36 cellular contexts compared by ENCODE assay signal in genomic region chr10:84924131-84924530, GRCh38.
"Had no signal": no experiment of that assay in that cellular context is flagged by ENCODE, and none has a peak within 500 bp of the region (broad histone marks: within the 10 kb centered on the region; RNA-seq: fewer than 3 reads in every experiment).

No MANE protein-coding gene starts in this region.

- H3K4me3 ChIP-seq: cardiac muscle cell, coronary artery, K562, PC-9 had no signal

- H3K36me3 Mint-ChIP-seq: activated CD8-positive, alpha-beta memory T cell treated with anti-CD3 and anti-CD28 coated beads, Interleukin-2, amount 10 ng/mL, durations not matched to agents 7 days and 5 days; activated naive CD8-positive, alpha-beta T cell treated with anti-CD3 and anti-CD28 coated beads for 36 hours had no signal

- H3K36me3 ChIP-seq: brain microvascular endothelial cell, cardiac muscle cell, WERI-Rb-1 had no signal

- H3K27ac Mint-ChIP-seq: activated CD4-positive, alpha-beta memory T cell treated with anti-CD3 and anti-CD28 coated beads, Interleukin-2, amount 10 ng/mL, durations not matched to agents 7 days and 5 days; activated CD8-positive, alpha-beta memory T cell treated with anti-CD3 and anti-CD28 coated beads, Interleukin-2, amount 10 ng/mL, durations not matched to agents 7 days and 5 days; activated naive CD8-positive, alpha-beta T cell treated with anti-CD3 and anti-CD28 coated beads for 36 hours; activated T-cell treated with anti-CD3 and anti-CD28 coated beads, Interleukin-2, amount 50 U/mL, for 72 hours; activated T-helper 17 cell treated with anti-CD3 and anti-CD28 coated beads, Interleukin-2, amount 50 U/mL, for 72 hours had no signal

- DNase-seq: activated CD4-positive, alpha-beta memory T cell treated with anti-CD3 and anti-CD28 coated beads, Interleukin-2, amount 10 ng/mL, durations not matched to agents 7 days and 5 days; activated CD4-positive, alpha-beta T cell treated with anti-CD3 and anti-CD28 coated beads for 1 hour; activated CD4-positive, alpha-beta T cell treated with anti-CD3 and anti-CD28 coated beads for 48 hours; activated CD4-positive, CD25-positive, alpha-beta regulatory T cell; activated CD8-positive, alpha-beta memory T cell treated with anti-CD3 and anti-CD28 coated beads for 24 hours; activated CD8-positive, alpha-beta memory T cell treated with anti-CD3 and anti-CD28 coated beads, Interleukin-2, amount 10 ng/mL, durations not matched to agents 7 days and 5 days; activated CD8-positive, alpha-beta memory T cell treated with anti-CD3 and anti-CD28 coated beads, Interleukin-2, amount 50 U/mL, for 48 hours; activated effector memory CD4-positive, alpha-beta T cell treated with anti-CD3 and anti-CD28 coated beads, Interleukin-2, amount 50 U/mL, for 16 hours; activated naive CD4-positive, alpha-beta T cell; activated naive CD4-positive, alpha-beta T cell treated with anti-CD3 and anti-CD28 coated beads, Interleukin-2, amount 50 U/mL, for 16 hours; activated naive CD8-positive, alpha-beta T cell treated with anti-CD3 and anti-CD28 coated beads for 36 hours; activated T-cell treated with anti-CD3 and anti-CD28 coated beads, Interleukin-2, amount 50 U/mL, for 1 hour; activated T-cell treated with anti-CD3 and anti-CD28 coated beads, Interleukin-2, amount 50 U/mL, for 72 hours; amniotic stem cell; aorta; brain microvascular endothelial cell; NCI-H1048; NCI-H1105 treated with DMSO at 0.1 percent for 48 hours; NCI-H1436; NCI-H187; NCI-H2107; NCI-H226; NCI-H446 treated with DMSO at 0.1 percent for 48 hours; NCI-H526; PC-9; SIG-M5; T-helper 1 cell; T-helper 2 cell; T-helper 9 cell; WERI-Rb-1 had no signal

- H2AFZ ChIP-seq: PC-9 had no signal

- H3K9me3 Mint-ChIP-seq: activated CD4-positive, alpha-beta memory T cell treated with anti-CD3 and anti-CD28 coated beads, Interleukin-2, amount 10 ng/mL, durations not matched to agents 7 days and 5 days; activated naive CD8-positive, alpha-beta T cell treated with anti-CD3 and anti-CD28 coated beads for 36 hours; activated T-cell treated with anti-CD3 and anti-CD28 coated beads, Interleukin-2, amount 50 U/mL, for 72 hours; activated T-helper 17 cell treated with anti-CD3 and anti-CD28 coated beads, Interleukin-2, amount 50 U/mL, for 72 hours; central memory CD8-positive, alpha-beta T cell had no signal

- H3K4me2 ChIP-seq: PC-9 had no signal

- H3K27ac ChIP-seq: brain microvascular endothelial cell, cardiac muscle cell, coronary artery, PC-9, RWPE1, WERI-Rb-1 had no signal

- H3K4me3 Mint-ChIP-seq: activated CD4-positive, alpha-beta memory T cell treated with anti-CD3 and anti-CD28 coated beads, Interleukin-2, amount 10 ng/mL, durations not matched to agents 7 days and 5 days; activated CD8-positive, alpha-beta memory T cell treated with anti-CD3 and anti-CD28 coated beads, Interleukin-2, amount 10 ng/mL, durations not matched to agents 7 days and 5 days; activated naive CD8-positive, alpha-beta T cell treated with anti-CD3 and anti-CD28 coated beads for 36 hours; activated T-cell treated with anti-CD3 and anti-CD28 coated beads, Interleukin-2, amount 50 U/mL, for 72 hours; activated T-helper 17 cell treated with anti-CD3 and anti-CD28 coated beads, Interleukin-2, amount 50 U/mL, for 72 hours; central memory CD8-positive, alpha-beta T cell had no signal

- H3K27me3 Mint-ChIP-seq: activated CD4-positive, alpha-beta memory T cell treated with anti-CD3 and anti-CD28 coated beads, Interleukin-2, amount 10 ng/mL, durations not matched to agents 7 days and 5 days; activated CD8-positive, alpha-beta memory T cell treated with anti-CD3 and anti-CD28 coated beads, Interleukin-2, amount 10 ng/mL, durations not matched to agents 7 days and 5 days; activated naive CD8-positive, alpha-beta T cell treated with anti-CD3 and anti-CD28 coated beads for 36 hours; central memory CD8-positive, alpha-beta T cell had no signal

- H3K4me1 Mint-ChIP-seq: activated CD4-positive, alpha-beta memory T cell treated with anti-CD3 and anti-CD28 coated beads, Interleukin-2, amount 10 ng/mL, durations not matched to agents 7 days and 5 days; activated CD8-positive, alpha-beta memory T cell treated with anti-CD3 and anti-CD28 coated beads, Interleukin-2, amount 10 ng/mL, durations not matched to agents 7 days and 5 days; activated naive CD8-positive, alpha-beta T cell treated with anti-CD3 and anti-CD28 coated beads for 36 hours; activated T-helper 17 cell treated with anti-CD3 and anti-CD28 coated beads, Interleukin-2, amount 50 U/mL, for 72 hours; central memory CD8-positive, alpha-beta T cell had no signal

- H3K27me3 ChIP-seq: brain microvascular endothelial cell, cardiac muscle cell had no signal
